16 cellular contexts compared by ENCODE assay signal in genomic region chr15:47384776-47385175, GRCh38.
"Had no signal": no experiment of that assay in that cellular context is flagged by ENCODE, and none has a peak within 500 bp of the region (broad histone marks: within the 10 kb centered on the region; RNA-seq: fewer than 3 reads in every experiment).

No MANE protein-coding gene starts in this region.

- H3K9ac ChIP-seq: SK-N-SH had no signal

- H3K9me3 ChIP-seq: gastrocnemius medialis, heart right ventricle, sigmoid colon, SK-N-SH had no signal

- H3K4me3 ChIP-seq: gastrocnemius medialis, heart right ventricle, sigmoid colon had no signal

- H3K27ac ChIP-seq: gastrocnemius medialis had no signal

- H3K27me3 Mint-ChIP-seq: activated naive CD8-positive, alpha-beta T cell treated with anti-CD3 and anti-CD28 coated beads, Interleukin-2, amount 50 U/mL, for 24 hours had no signal

- ATAC-seq: activated naive CD8-positive, alpha-beta T cell treated with anti-CD3 and anti-CD28 coated beads, Interleukin-2, amount 50 U/mL, for 24 hours; gastrocnemius medialis; left lobe of liver; natural killer cell had no signal

- H3K36me3 ChIP-seq: gastrocnemius medialis, heart right ventricle, sigmoid colon had no signal

- H3K4me2 ChIP-seq: SK-N-SH had no signal

- DNase-seq: activated CD4-positive, alpha-beta T cell treated with anti-CD3 and anti-CD28 coated beads, Interleukin-2, amount 50 U/mL, for 4 hours; activated CD4-positive, CD25-positive, alpha-beta regulatory T cell treated with anti-CD3 and anti-CD28 coated beads, Interleukin-2, amount 50 U/mL, for 72 hours; activated naive CD4-positive, alpha-beta T cell treated with Interleukin-2 at 50 U/mL for 16 hours; activated naive CD8-positive, alpha-beta T cell treated with anti-CD3 and anti-CD28 coated beads, Interleukin-2, amount 50 U/mL, for 24 hours; activated T-cell treated with anti-CD3 and anti-CD28 coated beads for 4 hours; cerebellar nuclear complex; effector memory CD4-positive, alpha-beta T cell; natural killer cell; sigmoid colon; SK-N-SH; stimulated activated CD4-positive, alpha-beta T cell treated with anti-CD3 and anti-CD28 coated beads, Interleukin-12 subunit alpha, Interleukin-12 subunit beta, amount 100 ng/mL, for 4 hours; stimulated activated CD4-positive, alpha-beta T cell treated with anti-CD3 and anti-CD28 coated beads, Interleukin-2, amount 100 ng/mL, for 24 hours; T-helper 1 cell had no signal

- H3K27me3 ChIP-seq: gastrocnemius medialis, heart right ventricle, sigmoid colon had no signal

- H3K27ac Mint-ChIP-seq: activated naive CD8-positive, alpha-beta T cell treated with anti-CD3 and anti-CD28 coated beads, Interleukin-2, amount 50 U/mL, for 24 hours; natural killer cell had no signal

- H3K36me3 Mint-ChIP-seq: natural killer cell had no signal

- H3K4me3 Mint-ChIP-seq: activated naive CD8-positive, alpha-beta T cell treated with anti-CD3 and anti-CD28 coated beads, Interleukin-2, amount 50 U/mL, for 24 hours; natural killer cell had no signal

- H3K9me3 Mint-ChIP-seq: activated naive CD8-positive, alpha-beta T cell treated with anti-CD3 and anti-CD28 coated beads, Interleukin-2, amount 50 U/mL, for 24 hours; natural killer cell had no signal

- H3K4me1 Mint-ChIP-seq: activated naive CD8-positive, alpha-beta T cell treated with anti-CD3 and anti-CD28 coated beads, Interleukin-2, amount 50 U/mL, for 24 hours; natural killer cell had no signal
